Comparison of ENCODE assay signal across 8 cellular contexts in the genomic region with DNA sequence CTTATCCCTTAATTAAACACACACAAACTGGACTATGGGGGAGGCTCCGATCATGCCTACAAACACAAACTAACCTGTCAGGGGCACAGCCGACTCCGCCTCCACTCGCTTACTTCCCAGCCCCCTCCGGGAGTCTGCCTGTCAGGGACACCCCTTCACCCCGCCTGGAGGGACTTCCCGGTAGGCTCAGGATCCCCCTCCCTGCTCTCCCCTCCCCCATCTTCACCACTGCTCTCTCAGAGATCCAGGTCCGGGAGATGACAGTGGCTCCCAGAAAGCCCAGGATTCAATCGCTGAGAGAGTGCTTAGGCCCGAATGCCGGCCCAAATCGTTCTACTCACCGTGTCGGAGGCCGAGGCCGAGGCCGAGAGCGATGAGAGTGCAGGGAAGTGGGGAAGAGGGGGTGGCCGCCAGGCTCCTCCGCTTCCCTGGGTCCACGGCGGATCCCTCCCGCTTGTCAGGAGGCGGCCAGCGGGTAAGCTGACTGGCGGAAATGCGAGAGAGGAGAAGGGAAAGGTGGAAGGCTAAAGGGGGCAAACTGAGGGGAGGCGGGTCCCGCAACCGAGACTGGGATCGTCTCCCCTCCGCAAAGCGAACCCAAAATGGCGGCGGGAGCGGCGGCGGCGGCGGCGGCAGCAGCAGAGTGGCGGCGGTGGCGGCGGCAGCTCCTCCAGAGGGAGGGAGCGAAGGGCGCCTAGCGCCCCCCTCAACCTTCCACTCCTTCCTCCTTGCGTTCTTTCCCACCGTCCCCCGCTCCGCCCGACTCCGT. TPM values are rescaled to one million over a fixed set of nuclear protein-coding genes. Genes with fewer than 3 reads are reported as not detected.
A peak's percentile ranks its signal among the peaks of the same experiment; 100 is the strongest.
DNase-seq lines count a peak whose midpoint lies in the region; ATAC-seq and TF ChIP-seq lines count a peak whose summit lies in the region.
"Not testable (repeated sequence)": the region's sequence is repeated elsewhere in the genome, so short reads cannot be mapped to it uniquely, and the experiment has no call there.

No MANE protein-coding gene starts in this region.

- peak overlapping the region; percentile 73 for H3K4me2 ChIP-seq in OCI-LY7 (ENCODE audit: low read length)

- CTCF ChIA-PET in OCI-LY7 (lab: Charles Lee; ENCODE audit: unreplicated experiment): not testable (repeated sequence)

- H4K20me1 ChIP-seq in OCI-LY7 (ENCODE audit: insufficient read depth, low read length): peaks cover 18% of the 10 kb centered on the region; the same call in 1 of the 2 replicates

- peaks cover 30% of the 10 kb centered on the region for H3K4me1 ChIP-seq in OCI-LY7 (ENCODE audit: insufficient read depth, low read length, poor library complexity, severe bottlenecking)
- H3K4me1 ChIP-seq in ectodermal cell (ENCODE audit: control insufficient read depth, insufficient read depth, low read length): not testable (repeated sequence)
- H3K4me1 ChIP-seq in right lobe of liver: peaks cover 0 to 27% (median 0%) of the 10 kb centered on the region in 4 donors

- not testable (repeated sequence) for TF ChIP-seq POLR2A in right lobe of liver (IDR thresholded peaks at IDR 0.05)

- DNase-seq in A172 (ENCODE audit: low spot score) (peak; percentile 23), GM19238 (ENCODE audit: insufficient read length, low spot score) (peak; percentile 23), activated T-cell treated with anti-CD3 and anti-CD28 coated beads for 24 hours (ENCODE audit: low read depth) (peak; percentile 41), right lobe of liver (peak; percentile 56 to 64 (median 62))
- not testable (repeated sequence) for DNase-seq in OCI-LY7 (ENCODE audit: low spot score)
- peak; percentile 71 for DNase-seq in stimulated activated CD4-positive, alpha-beta T cell treated with anti-CD3 and anti-CD28 coated beads, Interleukin-15, amount 100 ng/mL, for 24 hours

- H3K79me2 ChIP-seq in OCI-LY7 (ENCODE audit: insufficient read depth, low read depth, low read length): peaks cover 87% of the 10 kb centered on the region

- peaks cover 40% of the 10 kb centered on the region for H3K36me3 ChIP-seq in OCI-LY7 (ENCODE audit: insufficient read depth, low read length)
- not testable (repeated sequence) for H3K36me3 ChIP-seq in ectodermal cell (ENCODE audit: control insufficient read depth, insufficient read depth, low read length); right lobe of liver

- ATAC-seq in HG03175 (IDR thresholded peaks at IDR 0.05; ENCODE audit: unreplicated experiment): peak; percentile 22
- peak; percentile 43 to 54 (median 46) for ATAC-seq in right lobe of liver

- intact Hi-C loops in OCI-LY7 (cut with micrococcal nuclease; ENCODE audit: unreplicated experiment): loop anchor here (5.0 kb wide), 1 partner anchor 55 kb away; no protein-coding TSS in a partner anchor
- intact Hi-C loops in right lobe of liver (cut with DNase I): not testable (repeated sequence)

- H3K27ac ChIP-seq in OCI-LY7 (ENCODE audit: low read depth, low read length, poor library complexity, severe bottlenecking) (peak overlapping the region; percentile 79), ectodermal cell (ENCODE audit: insufficient read depth, low read depth, low read length, poor library complexity, severe bottlenecking) (peak overlapping the region; percentile 98), right lobe of liver (peak overlapping the region; percentile 91 to 97 (median 95))

- H2AFZ ChIP-seq in OCI-LY7 (ENCODE audit: low read length): peak overlapping the region; percentile 25; the same call in 1 of the 2 replicates

- H3K9me2 ChIP-seq in OCI-LY7 (ENCODE audit: insufficient read depth, low read length): not testable (repeated sequence)

- TF ChIP-seq CTCF in OCI-LY7 (conservative IDR thresholded peaks at IDR 0.05; ENCODE audit: low read length); right lobe of liver (IDR thresholded peaks at IDR 0.05): not testable (repeated sequence)

- H3K4me3 ChIP-seq in OCI-LY7 (ENCODE audit: low read depth, low read length, poor library complexity, severe bottlenecking) (peak overlapping the region; percentile 86), ectodermal cell (ENCODE audit: insufficient read depth, low read depth, low read length) (peak overlapping the region; percentile 84), right lobe of liver (peak overlapping the region; percentile 93 to 95 (median 94))

- not testable (repeated sequence) for BruUV-seq in OCI-LY7 (replicated peaks; lab: Mats Ljungman, UMichigan)

- POLR2A ChIA-PET in OCI-LY7 (lab: Charles Lee): not testable (repeated sequence)

- not testable (repeated sequence) for H3K27me3 ChIP-seq in ectodermal cell (ENCODE audit: control insufficient read depth, insufficient read depth, low read length, poor library complexity, severe bottlenecking); right lobe of liver

- H3K9me3 ChIP-seq in OCI-LY7 (ENCODE audit: low read length); ectodermal cell (ENCODE audit: control insufficient read depth, low read length); right lobe of liver: not testable (repeated sequence)

- 0% methylated on average over 49 of the region's 54 CpGs for WGBS in ectodermal cell, 2 experiments
- WGBS in right lobe of liver (ENCODE audit: insufficient coverage, low coverage, low lambda C conversion rate, missing lambda C conversion rate): 0% methylated on average over 24 of the region's 54 CpGs

RNA-seq across cellular contexts. Expression of gene ASH1L, which starts 0.6 kb away (rescaled TPM):
- total RNA-seq in A172 (2014; rRNA removed; shearing (Covaris generic)): 20.1 and 26.8 TPM in 2 replicates
- total RNA-seq in OCI-LY7 (2014; rRNA removed; shearing (Covaris generic)): 33.2 and 34.4 TPM in 2 replicates
- 49.6 and 54.8 TPM in 2 replicates for total RNA-seq in OCI-LY7 (2022)
- 14.5 TPM for polyA plus RNA-seq in ectodermal cell (2013, experiment 1 of 4)
- polyA plus RNA-seq in ectodermal cell (2013, experiment 2 of 4): 16.7 TPM
- polyA plus RNA-seq in ectodermal cell (2013, experiment 3 of 4): 12.5 TPM
- polyA plus RNA-seq in ectodermal cell (2013, experiment 4 of 4): 15.0 TPM
- 10 to 100 TPM; 13.9 to 24.3 (median 17.6) TPM for total RNA-seq in right lobe of liver

RNA-seq across cellular contexts. Expression of gene MSTO1, which starts 48.0 kb away (rescaled TPM):
- total RNA-seq in A172 (2014; rRNA removed; shearing (Covaris generic)): 34.3 and 42.7 TPM in 2 replicates
- 68.6 and 76.1 TPM in 2 replicates for total RNA-seq in OCI-LY7 (2014; rRNA removed; shearing (Covaris generic))
- total RNA-seq in OCI-LY7 (2022) (82.9 and 83.3 TPM in 2 replicates), right lobe of liver (10 to 100 TPM in 5 of 6 experiments, 1 to 10 TPM in 1; 9.5 to 22.0 (median 16.7) TPM)
- polyA plus RNA-seq in ectodermal cell (2013, experiment 1 of 4): 58.0 TPM
- polyA plus RNA-seq in ectodermal cell (2013, experiment 2 of 4): 57.0 TPM
- 45.9 TPM for polyA plus RNA-seq in ectodermal cell (2013, experiment 3 of 4)
- polyA plus RNA-seq in ectodermal cell (2013, experiment 4 of 4): 44.3 TPM
